ENCODE assay signal across 8 cellular contexts in the genomic region with DNA sequence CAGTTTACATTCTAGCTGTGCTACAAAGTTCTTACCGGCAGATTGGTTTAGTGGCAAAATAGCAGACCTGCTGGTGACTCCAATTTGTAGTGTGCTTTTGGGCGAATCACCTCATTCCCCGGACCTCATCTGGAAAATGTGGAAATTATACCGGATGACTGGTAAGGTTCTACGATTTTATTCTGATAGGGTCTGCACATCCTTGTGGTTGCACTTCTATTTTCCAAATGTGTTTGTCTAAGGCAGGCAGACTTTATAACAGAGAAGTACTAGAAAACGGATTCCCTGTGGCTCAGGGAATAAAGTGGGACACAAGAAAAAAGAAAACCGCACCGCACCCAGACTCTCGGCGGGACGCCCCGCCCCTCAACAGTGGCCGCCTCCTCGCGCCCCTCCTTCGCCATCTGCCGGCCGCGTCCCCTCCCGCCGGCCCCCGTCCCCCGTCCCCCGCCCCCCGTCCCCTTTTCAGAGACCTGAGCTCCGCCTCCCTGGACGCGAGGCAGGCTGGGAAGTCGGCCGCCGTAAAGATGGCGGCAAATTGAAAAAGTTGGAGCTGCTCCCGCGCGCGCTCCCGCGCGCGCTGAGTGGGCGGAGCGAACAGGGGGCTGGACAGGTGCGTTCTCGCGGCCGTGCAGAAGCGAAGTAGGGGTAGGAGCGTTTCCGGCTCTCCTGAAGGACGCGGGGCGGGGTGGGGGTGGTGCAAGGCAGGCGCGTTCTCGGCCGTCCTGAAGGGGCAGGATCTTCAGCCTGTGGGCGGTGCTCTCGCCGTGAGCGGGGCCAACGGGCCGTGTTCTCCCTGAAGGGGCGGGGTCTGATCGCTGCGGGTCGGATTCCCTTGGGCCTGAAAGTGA. TPM values are rescaled to one million over a fixed set of nuclear protein-coding genes. Genes with fewer than 3 reads are reported as not detected.
DNase-seq lines count a peak whose midpoint lies in the region; ATAC-seq and TF ChIP-seq lines count a peak whose summit lies in the region.

No MANE protein-coding gene starts in this region.

- H3K4me3 ChIP-seq in ovary (peak overlapping the region; percentile 41), thyroid gland (replicated peaks in 1 of 3) (peak overlapping the region; percentile 3 to 32 (median 30))

- no peaks in the 10 kb centered on the region for H3K27me3 Mint-ChIP-seq in activated naive CD8-positive, alpha-beta T cell treated with anti-CD3 and anti-CD28 coated beads, Interleukin-2, amount 10 ng/mL, durations not matched to agents 7 days and 5 days

- peak; percentile 97 for DNase-seq in GM10266 (ENCODE audit: extremely low spot score)
- peak; percentile 100 for DNase-seq in NCI-H1105 treated with DMSO at 0.1 percent for 48 hours (lab: John Stamatoyannopoulos, UW)
- DNase-seq in SKM-1 treated with dmso at 0.1 percent for 144 hours (lab: John Stamatoyannopoulos, UW; ENCODE audit: unreplicated experiment), result peak; percentile 95
- DNase-seq in activated naive CD8-positive, alpha-beta T cell treated with anti-CD3 and anti-CD28 coated beads, Interleukin-2, amount 10 ng/mL, durations not matched to agents 7 days and 5 days, result peak; percentile 98
- DNase-seq in Right ventricle myocardium inferior (ENCODE audit: missing footprints), result peak; percentile 100
- peak; percentile 99 to 100 (median 100) for DNase-seq in ovary
- DNase-seq in thyroid gland, result peak; percentile 100

- TF ChIP-seq CTCF in GM10266 (IDR thresholded peaks at IDR 0.05; ENCODE audit: control insufficient read depth, insufficient read depth, low read depth, missing control alignments), result peak; percentile 28
- TF ChIP-seq CTCF in ovary (IDR thresholded peaks at IDR 0.05), result no peak
- TF ChIP-seq CTCF in thyroid gland (IDR thresholded peaks at IDR 0.05), result no peak

- H3K4me3 Mint-ChIP-seq in activated naive CD8-positive, alpha-beta T cell treated with anti-CD3 and anti-CD28 coated beads, Interleukin-2, amount 10 ng/mL, durations not matched to agents 7 days and 5 days, result peak overlapping the region; percentile 84

- POLR2A ChIA-PET in activated naive CD8-positive, alpha-beta T cell treated with anti-CD3 and anti-CD28 coated beads, Interleukin-2, amount 10 ng/mL, durations not matched to agents 7 days and 5 days (lab: Charles Lee), result interaction anchor here (0.6 to 7.8 kb wide), 12 partner anchors 11 to 598 kb away, joined by 3 to 202 read pairs (median 5); a partner anchor contains a TSS

- H3K4me1 ChIP-seq in ovary (ENCODE audit: insufficient read depth) (peaks cover 3% of the 10 kb centered on the region), thyroid gland (peaks cover 6 to 40% of the 10 kb centered on the region in 2 donors)

- H3K27me3 ChIP-seq in ovary (no peaks in the 10 kb centered on the region), thyroid gland (no peaks in the 10 kb centered on the region)

- no peak for TF ChIP-seq EP300 in ovary (IDR thresholded peaks at IDR 0.05)

- H3K27ac ChIP-seq in ovary (peak overlapping the region in 1 of 2 donors; percentile 58), thyroid gland (peak overlapping the region; percentile 44 to 74 (median 59))

- TF ChIP-seq POLR2A in ovary (IDR thresholded peaks at IDR 0.05) (no peak), thyroid gland (IDR thresholded peaks at IDR 0.05) (peak in 1 of 2 donors; percentile 57)

- intact Hi-C loops in Right ventricle myocardium inferior (cut with DNase I), result loop anchor here (1.0 kb wide), 1 partner anchor 112 kb away; a partner anchor contains a TSS
- intact Hi-C loops in ovary (cut with DNase I), result loop anchor here in 1 of 4 donors (10.0 kb wide), 1 partner anchor 105 kb away; no protein-coding TSS in a partner anchor
- intact Hi-C loops in thyroid gland (cut with DNase I), result loop anchor here (10.0 kb wide), 1 partner anchor 115 kb away; a partner anchor contains a TSS

- H3K36me3 ChIP-seq in ovary (no peaks in the 10 kb centered on the region), thyroid gland (no peaks in the 10 kb centered on the region)

- H3K36me3 Mint-ChIP-seq in activated naive CD8-positive, alpha-beta T cell treated with anti-CD3 and anti-CD28 coated beads, Interleukin-2, amount 10 ng/mL, durations not matched to agents 7 days and 5 days, result peaks cover 10% of the 10 kb centered on the region

- 1% methylated on average over 56 to 66 of the region's 66 CpGs for WGBS in ovary, 3 donors
- WGBS in thyroid gland, 2 donors, result 0% methylated on average over 32 to 36 of the region's 66 CpGs

- H3K9me3 ChIP-seq in ovary (no peaks in the 10 kb centered on the region), thyroid gland (no peaks in the 10 kb centered on the region)

- no peaks in the 10 kb centered on the region for H3K9me3 Mint-ChIP-seq in activated naive CD8-positive, alpha-beta T cell treated with anti-CD3 and anti-CD28 coated beads, Interleukin-2, amount 10 ng/mL, durations not matched to agents 7 days and 5 days

- ATAC-seq in HG02642 (IDR thresholded peaks at IDR 0.05; ENCODE audit: poor library complexity, unreplicated experiment) (peak; percentile 79), Right ventricle myocardium inferior (peak; percentile 97)
- ATAC-seq in activated naive CD8-positive, alpha-beta T cell treated with anti-CD3 and anti-CD28 coated beads, Interleukin-2, amount 10 ng/mL, durations not matched to agents 7 days and 5 days (ENCODE audit: low read depth), result peak; percentile 89

- H3K4me1 Mint-ChIP-seq in activated naive CD8-positive, alpha-beta T cell treated with anti-CD3 and anti-CD28 coated beads, Interleukin-2, amount 10 ng/mL, durations not matched to agents 7 days and 5 days, result peaks cover 39% of the 10 kb centered on the region

- peak overlapping the region; percentile 92 for H3K27ac Mint-ChIP-seq in activated naive CD8-positive, alpha-beta T cell treated with anti-CD3 and anti-CD28 coated beads, Interleukin-2, amount 10 ng/mL, durations not matched to agents 7 days and 5 days

RNA-seq across cellular contexts. Expression of a gene that starts 0.5 kb away (rescaled TPM):
- total RNA-seq in activated naive CD8-positive, alpha-beta T cell treated with anti-CD3 and anti-CD28 coated beads, Interleukin-2, amount 10 ng/mL, durations not matched to agents 7 days and 5 days, result 100 to 1,000 TPM; 126 to 132 TPM
- total RNA-seq in Right ventricle myocardium inferior (38.7 TPM), ovary (10 to 100 TPM; 16.2 to 34.6 (median 23.5) TPM), thyroid gland (10 to 100 TPM; 19.4 to 29.2 (median 24.3) TPM)
- 10 to 100 TPM; 21.2 to 23.1 TPM for polyA plus RNA-seq in ovary

RNA-seq across cellular contexts. Expression of a gene that starts 20.7 kb away (rescaled TPM):
- 100 to 1,000 TPM; 382 to 403 TPM for total RNA-seq in activated naive CD8-positive, alpha-beta T cell treated with anti-CD3 and anti-CD28 coated beads, Interleukin-2, amount 10 ng/mL, durations not matched to agents 7 days and 5 days
- 1.9 TPM for total RNA-seq in Right ventricle myocardium inferior
- 1 to 10 TPM in 4 of 7 donors, under 1 TPM in 3; 0.48 to 2.4 (median 1.0) TPM for total RNA-seq in ovary
- 1 to 10 TPM in 1 of 2 donors, under 1 TPM in 1; 0.64 to 1.1 TPM for polyA plus RNA-seq in ovary
- 1 to 10 TPM in 3 of 4 donors, under 1 TPM in 1; 0.78 to 3.8 (median 2.0) TPM for total RNA-seq in thyroid gland

Comparison
In these comparisons a context has a peak if more than half of its experiments do, and no peak if none do; other contexts are left out.
1. RNA of a gene that starts 20.7 kb away (total RNA-seq): 382 to 403 TPM in activated naive CD8-positive, alpha-beta T cell treated with anti-CD3 and anti-CD28 coated beads, Interleukin-2, amount 10 ng/mL, durations not matched to agents 7 days and 5 days; 0.78 to 3.8 TPM in thyroid gland, 1.9 TPM in Right ventricle myocardium inferior (single experiment) and 0.48 to 2.4 TPM in ovary; every median in the first group is over 10 times any median in the second.
2. Peak in every context shown above with its lines, with median percentiles within 50 percentile points of each other: DNase-seq and ATAC-seq.